Comparison of ENCODE assay signal across 24 cellular contexts in genomic region chr17:65097110-65097509, GRCh38.
"Had no signal": no experiment of that assay in that cellular context is flagged by ENCODE, and none has a peak within 500 bp of the region (broad histone marks: within the 10 kb centered on the region; RNA-seq: fewer than 3 reads in every experiment).

No MANE protein-coding gene starts in this region.

- H3K36me3 ChIP-seq: prostate gland, right atrium auricular region, spleen, tibial artery, upper lobe of right lung, uterus had no signal

- H3K9me3 ChIP-seq: prostate gland, right atrium auricular region, spleen, testis, tibial artery, upper lobe of right lung, uterus had no signal

- H3K27ac Mint-ChIP-seq: memory B cell; stimulated activated memory B cell treated with anti-CD40 and anti-IgM and Interleukin-4, amounts not matched to agents 10 μg/mL and 1 μg/mL and 100 μg/mL, for 72 hours had no signal

- DNase-seq: dorsolateral prefrontal cortex; effector CD4-positive, alpha-beta T cell; hypothalamus; immature natural killer cell; natural killer cell; nucleus accumbens; spleen; stimulated activated CD4-positive, alpha-beta T cell treated with anti-CD3 and anti-CD28 coated beads, Interleukin-4, amount 100 ng/mL, for 4 hours; stimulated activated naive CD8-positive, alpha-beta T cell treated with anti-CD3 and anti-CD28 coated beads, Interleukin-15, Interleukin-2, amounts not matched to agents 100 U/mL and 50 U/mL, for 24 hours; substantia nigra; testis; tibial artery; upper lobe of right lung; uterus had no signal

- H3K27me3 ChIP-seq: dorsolateral prefrontal cortex, right atrium auricular region, spleen, testis, tibial artery, upper lobe of right lung had no signal

- FAIRE-seq: colon, frontal cortex, keratinocyte had no signal

- H3K36me3 Mint-ChIP-seq: memory B cell; natural killer cell; stimulated activated memory B cell treated with anti-CD40 and anti-IgM and Interleukin-4, amounts not matched to agents 10 μg/mL and 1 μg/mL and 100 μg/mL, for 72 hours had no signal

- H3K27me3 Mint-ChIP-seq: memory B cell; stimulated activated memory B cell treated with anti-CD40 and anti-IgM and Interleukin-4, amounts not matched to agents 10 μg/mL and 1 μg/mL and 100 μg/mL, for 72 hours had no signal

- H3K4me3 Mint-ChIP-seq: memory B cell; natural killer cell; stimulated activated memory B cell treated with anti-CD40 and anti-IgM and Interleukin-4, amounts not matched to agents 10 μg/mL and 1 μg/mL and 100 μg/mL, for 72 hours had no signal

- H3K9me3 Mint-ChIP-seq: immature natural killer cell; memory B cell; natural killer cell; stimulated activated memory B cell treated with anti-CD40 and anti-IgM and Interleukin-4, amounts not matched to agents 10 μg/mL and 1 μg/mL and 100 μg/mL, for 72 hours had no signal

- H3K4me1 ChIP-seq: prostate gland, uterus had no signal

- ATAC-seq: left lobe of liver; natural killer cell; stimulated activated memory B cell treated with anti-CD40 and anti-IgM and Interleukin-4, amounts not matched to agents 10 μg/mL and 1 μg/mL and 100 μg/mL, for 72 hours; stimulated activated naive CD8-positive, alpha-beta T cell treated with anti-CD3 and anti-CD28 coated beads, Interleukin-15, Interleukin-2, amounts not matched to agents 100 U/mL and 50 U/mL, for 24 hours; upper lobe of right lung had no signal

- H3K4me3 ChIP-seq: dorsolateral prefrontal cortex, lung, prostate gland, right atrium auricular region, skin epidermis, spleen, testis, tibial artery, upper lobe of right lung, uterus had no signal

- H3K27ac ChIP-seq: dorsolateral prefrontal cortex, prostate gland, right atrium auricular region, skin epidermis, spleen, testis, tibial artery, upper lobe of right lung, uterus had no signal
